In genomic region chrX:1281511-1281910, GRCh38 we compare ENCODE assay signal across 1 cellular context.
TF ChIP-seq lines count a peak whose summit lies in the region.

No MANE protein-coding gene starts in this region.

TF ChIP-seq in IMR-90, 13 proteins besides CTCF, POLR2A, EP300 and RAD21 (continued from another document):
- TF ChIP-seq USF2 (IDR thresholded peaks at IDR 0.05; ENCODE audit: low read depth, low read length) (no peak), CHD1 (IDR thresholded peaks at IDR 0.05; ENCODE audit: low read depth, low read length) (no peak), CEBPB (IDR thresholded peaks at IDR 0.05; ENCODE audit: low read depth, low read length) (no peak), MXI1 (IDR thresholded peaks at IDR 0.05; ENCODE audit: borderline replicate concordance, low read depth, low read length) (no peak), RFX5 (IDR thresholded peaks at IDR 0.05; ENCODE audit: low read depth, low read length) (no peak), MAFK (IDR thresholded peaks at IDR 0.05; ENCODE audit: low read depth, low read length) (no peak), ELK1 (IDR thresholded peaks at IDR 0.05; ENCODE audit: borderline replicate concordance, low read depth, low read length) (no peak), FOS (IDR thresholded peaks at IDR 0.05; ENCODE audit: low read depth, low read length) (no peak)
